2 cellular contexts compared by ENCODE assay signal in the genomic region with DNA sequence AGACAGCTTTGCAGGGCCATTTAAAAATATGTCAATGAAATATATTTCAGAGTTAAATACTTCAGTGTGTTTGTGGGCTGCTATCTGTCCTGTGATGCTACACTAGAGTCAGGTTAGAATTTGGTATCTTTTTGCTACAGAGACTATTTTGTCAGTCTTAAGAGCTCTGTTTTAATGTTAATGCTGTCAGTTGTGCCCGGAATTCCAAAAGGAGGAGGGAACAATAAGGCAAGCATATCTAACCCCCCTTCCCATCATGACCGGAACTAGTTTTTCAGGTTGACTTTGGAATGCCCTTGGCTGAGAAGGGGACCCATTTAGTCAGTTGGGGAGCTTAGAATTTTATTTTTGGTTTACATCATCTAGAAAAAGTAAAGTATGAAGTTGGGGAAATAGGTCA.
TF ChIP-seq lines count a peak whose summit lies in the region.

No MANE protein-coding gene starts in this region.

TF ChIP-seq in liver, 16 proteins besides CTCF, POLR2A, EP300 and RAD21:
- TF ChIP-seq, protein P1, sequence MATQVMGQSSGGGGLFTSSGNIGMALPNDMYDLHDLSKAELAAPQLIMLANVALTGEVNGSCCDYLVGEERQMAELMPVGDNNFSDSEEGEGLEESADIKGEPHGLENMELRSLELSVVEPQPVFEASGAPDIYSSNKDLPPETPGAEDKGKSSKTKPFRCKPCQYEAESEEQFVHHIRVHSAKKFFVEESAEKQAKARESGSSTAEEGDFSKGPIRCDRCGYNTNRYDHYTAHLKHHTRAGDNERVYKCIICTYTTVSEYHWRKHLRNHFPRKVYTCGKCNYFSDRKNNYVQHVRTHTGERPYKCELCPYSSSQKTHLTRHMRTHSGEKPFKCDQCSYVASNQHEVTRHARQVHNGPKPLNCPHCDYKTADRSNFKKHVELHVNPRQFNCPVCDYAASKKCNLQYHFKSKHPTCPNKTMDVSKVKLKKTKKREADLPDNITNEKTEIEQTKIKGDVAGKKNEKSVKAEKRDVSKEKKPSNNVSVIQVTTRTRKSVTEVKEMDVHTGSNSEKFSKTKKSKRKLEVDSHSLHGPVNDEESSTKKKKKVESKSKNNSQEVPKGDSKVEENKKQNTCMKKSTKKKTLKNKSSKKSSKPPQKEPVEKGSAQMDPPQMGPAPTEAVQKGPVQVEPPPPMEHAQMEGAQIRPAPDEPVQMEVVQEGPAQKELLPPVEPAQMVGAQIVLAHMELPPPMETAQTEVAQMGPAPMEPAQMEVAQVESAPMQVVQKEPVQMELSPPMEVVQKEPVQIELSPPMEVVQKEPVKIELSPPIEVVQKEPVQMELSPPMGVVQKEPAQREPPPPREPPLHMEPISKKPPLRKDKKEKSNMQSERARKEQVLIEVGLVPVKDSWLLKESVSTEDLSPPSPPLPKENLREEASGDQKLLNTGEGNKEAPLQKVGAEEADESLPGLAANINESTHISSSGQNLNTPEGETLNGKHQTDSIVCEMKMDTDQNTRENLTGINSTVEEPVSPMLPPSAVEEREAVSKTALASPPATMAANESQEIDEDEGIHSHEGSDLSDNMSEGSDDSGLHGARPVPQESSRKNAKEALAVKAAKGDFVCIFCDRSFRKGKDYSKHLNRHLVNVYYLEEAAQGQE (IDR thresholded peaks at IDR 0.05), result no peak
- TF ChIP-seq FOXA1 (IDR thresholded peaks at IDR 0.05), result no peak
- no peak for TF ChIP-seq ATF3 (IDR thresholded peaks at IDR 0.05)
- TF ChIP-seq MAX (IDR thresholded peaks at IDR 0.05), result no peak
- no peak for TF ChIP-seq EGR1 (IDR thresholded peaks at IDR 0.05; ENCODE audit: low read depth in 2 of 2)
- no peak for TF ChIP-seq ZBTB33 (IDR thresholded peaks at IDR 0.05)
- no peak for TF ChIP-seq FOXA2 (IDR thresholded peaks at IDR 0.05)
- no peak for TF ChIP-seq GABPA (IDR thresholded peaks at IDR 0.05 in 1 of 2, conservative IDR thresholded peaks at IDR 0.05 in 1 of 2)
- no peak for TF ChIP-seq HNF4G (IDR thresholded peaks at IDR 0.05)
- TF ChIP-seq HNF4A (conservative IDR thresholded peaks at IDR 0.05), result no peak
- TF ChIP-seq YY1 (IDR thresholded peaks at IDR 0.05), result no peak
- no peak for TF ChIP-seq TAF1 (conservative IDR thresholded peaks at IDR 0.05)
- TF ChIP-seq RXRA (IDR thresholded peaks at IDR 0.05), result no peak
- TF ChIP-seq NR2F2 (IDR thresholded peaks at IDR 0.05), result no peak
- TF ChIP-seq SP1 (IDR thresholded peaks at IDR 0.05), result no peak
- TF ChIP-seq JUND (IDR thresholded peaks at IDR 0.05), result no peak

TF ChIP-seq in HepG2, 621 proteins besides CTCF, POLR2A, EP300 and RAD21:
- TF ChIP-seq SKIL (CRISPR knock-in tag; IDR thresholded peaks at IDR 0.05; ENCODE audit: borderline replicate concordance) (no peak), CAMTA2 (CRISPR knock-in tag; IDR thresholded peaks at IDR 0.05; ENCODE audit: borderline replicate concordance) (no peak), ATF4 (CRISPR knock-in tag; IDR thresholded peaks at IDR 0.05) (no peak), YEATS4 (CRISPR knock-in tag; IDR thresholded peaks at IDR 0.05; ENCODE audit: borderline replicate concordance) (no peak)
TF ChIP-seq in HepG2: peak in this region for 0.
